Comparison of ENCODE assay signal across 12 cellular contexts in the genomic region with DNA sequence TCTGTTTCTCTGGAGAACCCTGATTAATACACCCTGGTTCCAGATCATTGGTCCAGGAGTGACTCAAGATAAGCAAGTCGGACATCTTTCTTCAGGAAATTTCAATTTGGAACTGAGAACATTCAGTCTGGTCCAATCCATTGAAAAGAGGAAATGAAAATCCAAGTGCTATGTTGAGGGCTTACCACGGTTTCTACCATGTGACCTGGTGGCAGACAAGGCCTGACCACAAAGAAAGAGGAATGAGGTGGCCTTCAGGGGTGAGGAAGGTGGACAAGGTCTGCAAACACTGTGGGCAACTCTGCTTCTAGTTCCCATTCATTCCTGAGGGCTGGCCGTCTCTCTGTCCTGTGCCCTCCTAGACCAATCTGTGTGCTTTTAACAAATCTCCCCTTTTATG.
DNase-seq lines count a peak whose midpoint lies in the region; ATAC-seq and TF ChIP-seq lines count a peak whose summit lies in the region.
"Had no signal": no experiment of that assay in that cellular context is flagged by ENCODE, and none has a peak within 500 bp of the region (broad histone marks: within the 10 kb centered on the region; RNA-seq: fewer than 3 reads in every experiment).

No MANE protein-coding gene starts in this region.

- ATAC-seq in GM19372 (IDR thresholded peaks at IDR 0.05; ENCODE audit: low read depth, unreplicated experiment) (peak; percentile 87), HG02943 (IDR thresholded peaks at IDR 0.05; ENCODE audit: low read depth, unreplicated experiment) (peak; percentile 89)
- ATAC-seq in activated CD4-positive, CD25-positive, alpha-beta regulatory T cell treated with anti-CD3 and anti-CD28 coated beads, Interleukin-2, amount 50 U/mL, for 24 hours = no peak
- ATAC-seq: body of pancreas, foreskin keratinocyte had no signal

- POLR2A ChIA-PET in A673 (lab: Charles Lee; ENCODE audit: low non-redundant PET) = no interaction called here

- H3K4me1 ChIP-seq in BLaER1 = peaks cover 16% of the 10 kb centered on the region
- no peaks in the 10 kb centered on the region for H3K4me1 ChIP-seq in A673 (ENCODE audit: insufficient read depth, low read length, poor library complexity, severe bottlenecking)
- H3K4me1 ChIP-seq: foreskin keratinocyte had no signal

- intact Hi-C loops in A673 (cut with micrococcal nuclease; ENCODE audit: unreplicated experiment) = no loop called here

- TF ChIP-seq CTCF in A673 (conservative IDR thresholded peaks at IDR 0.05; ENCODE audit: low read depth, low read length) = no peak

- H4K20me1 ChIP-seq in BLaER1 = no peaks in the 10 kb centered on the region

- H3K27ac ChIP-seq in BLaER1 (no peak overlapping the region), A673 (ENCODE audit: low read depth, low read length, poor library complexity, severe bottlenecking) (no peak overlapping the region)
- H3K27ac ChIP-seq: body of pancreas, foreskin keratinocyte, KMS-11 had no signal

- no peaks in the 10 kb centered on the region for H3K9me3 ChIP-seq in BLaER1
- no peaks in the 10 kb centered on the region for H3K9me3 ChIP-seq in A673 (ENCODE audit: low read depth, low read length, poor library complexity, severe bottlenecking)
- H3K9me3 ChIP-seq: body of pancreas had no signal

- no peaks in the 10 kb centered on the region for H3K36me3 ChIP-seq in BLaER1
- no peaks in the 10 kb centered on the region for H3K36me3 ChIP-seq in A673 (ENCODE audit: insufficient read depth, low read length, poor library complexity, severe bottlenecking)

- DNase-seq in MV-4-11 (lab: John Stamatoyannopoulos, UW) (peak; percentile 96), GOT3 (lab: John Stamatoyannopoulos, UW) (no peak), activated gamma-delta T cell (lab: John Stamatoyannopoulos, UW) (no peak), A673 (ENCODE audit: low spot score) (no peak)
- DNase-seq: activated CD4-positive, alpha-beta T cell treated with anti-CD3 and anti-CD28 coated beads, Interleukin-2, amount 50 U/mL, for 48 hours; foreskin keratinocyte had no signal

- H3K4me3 ChIP-seq in BLaER1 (no peak overlapping the region), A673 (ENCODE audit: low read depth, low read length, poor library complexity, severe bottlenecking) (no peak overlapping the region)
- H3K4me3 ChIP-seq: body of pancreas had no signal

- H3K9ac ChIP-seq in BLaER1 = no peak overlapping the region
- H3K9ac ChIP-seq: KMS-11 had no signal

- no peaks in the 10 kb centered on the region for H3K27me3 ChIP-seq in BLaER1
- H3K27me3 ChIP-seq in A673 (replicated peaks; ENCODE audit: insufficient read depth, low read depth, low read length, poor library complexity) = no peaks in the 10 kb centered on the region
- H3K27me3 ChIP-seq: body of pancreas, foreskin keratinocyte had no signal

- BruUV-seq in A673 (replicated peaks; lab: Mats Ljungman, UMichigan) = no TSS peak

- H3K4me2 ChIP-seq in BLaER1 = peak overlapping the region; percentile 27; the same call in 1 of the 2 replicates
- H3K4me2 ChIP-seq: KMS-11 had no signal

- CTCF ChIA-PET in A673 (lab: Charles Lee) = no interaction called here

Comparison
In these comparisons a context has a peak if more than half of its experiments do, and no peak if none do; other contexts are left out.
1. ATAC-seq: peak in GM19372 (single experiment) and HG02943 (single experiment); none in activated CD4-positive, CD25-positive, alpha-beta regulatory T cell treated with anti-CD3 and anti-CD28 coated beads, Interleukin-2, amount 50 U/mL, for 24 hours (0 of 2).